In the genomic region with DNA sequence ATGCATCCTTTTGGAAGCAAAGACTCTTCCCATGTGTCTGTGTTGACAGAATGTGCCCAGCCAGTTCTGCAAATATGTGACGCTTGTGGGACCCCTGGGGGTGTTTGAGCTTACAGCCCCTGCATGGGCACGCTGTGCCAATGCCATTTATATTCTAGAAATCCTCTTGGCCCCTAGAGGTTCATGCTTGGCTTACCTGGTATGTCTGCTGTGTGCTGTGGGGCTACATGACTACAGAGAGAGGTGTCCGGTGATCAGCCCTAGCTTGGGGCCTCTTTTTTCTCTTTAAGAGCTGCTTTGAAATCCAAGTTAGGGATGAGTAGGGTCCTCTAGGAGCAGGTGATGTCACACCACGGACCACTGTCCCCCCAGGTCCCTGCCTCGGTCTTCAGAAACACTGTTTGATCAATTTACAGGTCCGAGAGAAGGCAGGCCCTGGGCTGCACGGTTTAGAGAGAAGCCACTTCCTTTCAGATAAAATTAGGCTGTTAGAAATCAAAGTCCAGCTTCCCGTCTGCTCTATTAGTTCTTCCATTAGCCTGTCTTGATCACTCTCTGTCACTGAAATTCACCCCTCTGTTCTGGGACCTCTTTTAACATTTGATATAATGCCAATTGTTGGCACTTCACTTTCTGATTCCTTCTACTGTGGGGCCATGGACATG, we compare ENCODE assay signal across 1 cellular context.
TF ChIP-seq lines count a peak whose summit lies in the region.

No MANE protein-coding gene starts in this region.

TF ChIP-seq in HEK293T, 16 proteins besides CTCF, POLR2A, EP300 and RAD21 (continued from another document):
- TF ChIP-seq BHLHE40 (IDR thresholded peaks at IDR 0.05; ENCODE audit: borderline replicate concordance) (no peak), CTBP1 (IDR thresholded peaks at IDR 0.05; ENCODE audit: borderline replicate concordance) (no peak), FOXK2 (IDR thresholded peaks at IDR 0.05) (no peak), ARNT (IDR thresholded peaks at IDR 0.05) (no peak), SUZ12 (IDR thresholded peaks at IDR 0.05) (no peak)
